Comparison of ENCODE assay signal across 16 cellular contexts in the genomic region with DNA sequence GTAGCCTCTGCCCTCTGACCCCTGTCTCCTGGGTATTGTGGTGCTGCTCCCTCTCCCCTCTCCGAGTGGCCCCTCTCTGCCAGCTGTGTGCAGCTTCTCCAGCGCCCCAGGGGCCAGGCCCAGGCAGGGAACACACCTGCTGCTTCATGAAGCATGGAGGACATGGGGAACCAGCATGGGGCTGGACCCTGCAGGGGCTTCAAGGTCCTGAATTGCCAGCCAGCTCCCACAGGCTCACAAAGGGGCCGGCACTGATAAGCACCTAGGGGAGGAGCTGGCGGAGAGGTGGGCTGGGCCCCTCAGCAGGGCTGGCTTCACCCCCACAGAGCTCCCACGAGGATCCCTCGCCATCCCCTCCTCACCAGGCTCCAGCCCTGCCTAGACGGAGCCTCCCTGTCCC.
"Had no signal": no experiment of that assay in that cellular context is flagged by ENCODE, and none has a peak within 500 bp of the region (broad histone marks: within the 10 kb centered on the region; RNA-seq: fewer than 3 reads in every experiment).

No MANE protein-coding gene starts in this region.

- H3K9me3 ChIP-seq: neutrophil, pancreas had no signal

- FAIRE-seq: endometrium, pancreas had no signal

- H3K4me1 ChIP-seq: pancreas had no signal

- H3K27ac ChIP-seq: neutrophil, pancreas, tibial artery had no signal

- H3K27me3 ChIP-seq: neutrophil, pancreas, tibial artery had no signal

- H3K36me3 ChIP-seq: neutrophil, pancreas, tibial artery had no signal

- DNase-seq: activated B cell treated with CpG ODN at 0.5 μM for 24 hours; activated CD4-positive, alpha-beta memory T cell treated with anti-CD3 and anti-CD28 coated beads for 36 hours; activated CD4-positive, alpha-beta T cell treated with anti-CD3 and anti-CD28 coated beads for 4 hours; activated naive CD4-positive, alpha-beta T cell treated with Interleukin-2 at 50 U/mL for 16 hours; activated naive CD8-positive, alpha-beta T cell treated with anti-CD3 and anti-CD28 coated beads, Interleukin-2, amount 10 ng/mL, durations not matched to agents 7 days and 5 days; activated T-cell treated with anti-CD3 and anti-CD28 coated beads, Interleukin-2, amount 50 U/mL, for 48 hours; amygdala; stimulated activated CD4-positive, alpha-beta T cell treated with anti-CD3 and anti-CD28 coated beads, Interleukin-1b, Interleukin-23, amount 100 ng/mL, for 48 hours; stimulated activated naive CD8-positive, alpha-beta T cell treated with anti-CD3 and anti-CD28 coated beads, Interleukin-15, amount 100 ng/mL, for 72 hours; T1000 had no signal

- H3K4me3 ChIP-seq: pancreas, tibial artery had no signal

- ATAC-seq: left lobe of liver; pancreas; right cardiac atrium; stimulated activated naive CD8-positive, alpha-beta T cell treated with anti-CD3 and anti-CD28 coated beads, Interleukin-15, amount 100 ng/mL, for 72 hours had no signal
